Comparison of ENCODE assay signal across 17 cellular contexts in genomic region chr13:30702006-30702405, GRCh38. TPM values are rescaled to one million over a fixed set of nuclear protein-coding genes. Genes with fewer than 3 reads are reported as not detected.
"Had no signal": no experiment of that assay in that cellular context is flagged by ENCODE, and none has a peak within 500 bp of the region (broad histone marks: within the 10 kb centered on the region; RNA-seq: fewer than 3 reads in every experiment).

No MANE protein-coding gene starts in this region.

- H3K4me1 ChIP-seq: right atrium auricular region, uterus had no signal

- ATAC-seq: natural killer cell had no signal

- FAIRE-seq: bronchial epithelial cell had no signal

- DNase-seq: activated CD4-positive, alpha-beta T cell treated with anti-CD3 and anti-CD28 coated beads, Interleukin-2, amount 10 ng/mL, durations not matched to agents 7 days and 5 days; activated CD8-positive, alpha-beta memory T cell treated with anti-CD3 and anti-CD28 coated beads for 24 hours; activated gamma-delta T cell treated with Interleukin-2 at 50 U/mL for 16 hours; activated naive CD8-positive, alpha-beta T cell treated with anti-CD3 and anti-CD28 coated beads, Interleukin-2, amount 10 ng/mL, durations not matched to agents 7 days and 5 days; anterior cingulate cortex; esophagus squamous epithelium; hippocampal formation; left ventricle myocardium inferior; natural killer cell; posterior cingulate gyrus; stimulated activated CD4-positive, alpha-beta T cell treated with anti-CD3 and anti-CD28 coated beads, Interleukin-4, amount 100 ng/mL, for 24 hours; stimulated activated naive CD4-positive, alpha-beta T cell; uterus had no signal

- H3K36me3 ChIP-seq: esophagus squamous epithelium, left ventricle myocardium inferior, right atrium auricular region, tibial nerve, uterus had no signal

- H3K9me3 ChIP-seq: esophagus squamous epithelium, left ventricle myocardium inferior, right atrium auricular region, tibial nerve, uterus had no signal

- H3K4me3 ChIP-seq: esophagus squamous epithelium, left ventricle myocardium inferior, right atrium auricular region, skin epidermis, tibial nerve, uterus had no signal

- H3K27me3 ChIP-seq: esophagus squamous epithelium, right atrium auricular region, tibial nerve, uterus had no signal

- H3K27ac ChIP-seq: esophagus squamous epithelium, left ventricle myocardium inferior, right atrium auricular region, skin epidermis, tibial nerve, uterus had no signal

RNA-seq across cellular contexts. Expression of gene ALOX5AP, which starts 33.3 kb away (rescaled TPM):
- total RNA-seq: bronchial epithelial cell had no signal
